23 cellular contexts compared by ENCODE assay signal in genomic region chr3:175702956-175703355, GRCh38.
"Had no signal": no experiment of that assay in that cellular context is flagged by ENCODE, and none has a peak within 500 bp of the region (broad histone marks: within the 10 kb centered on the region; RNA-seq: fewer than 3 reads in every experiment).

No MANE protein-coding gene starts in this region.

- H3K4me3 ChIP-seq: MG63 had no signal

- H3K4me3 Mint-ChIP-seq: activated B cell treated with CpG ODN at 0.5 μM for 24 hours; activated CD4-positive, alpha-beta T cell treated with anti-CD3 and anti-CD28 coated beads, Interleukin-2, amount 10 ng/mL, durations not matched to agents 24 days and 14 days; activated CD8-positive, alpha-beta memory T cell treated with anti-CD3 and anti-CD28 coated beads, Interleukin-2, amount 10 ng/mL, durations not matched to agents 7 days and 5 days; activated naive CD8-positive, alpha-beta T cell; activated T-cell treated with anti-CD3 and anti-CD28 coated beads, Interleukin-2, amount 50 U/mL, for 24 hours; activated T-helper 1 cell treated with anti-CD3 and anti-CD28 coated beads, Interleukin-12 subunit alpha, Interleukin-12 subunit beta, Interleukin-2, Interleukin-4 antibody, amounts not matched to agents 30 ng/mL and 10 ng/mL and 1 ng/mL, durations not matched to agents 14 hours and 24 hours and 36 hours had no signal

- H3K9me3 ChIP-seq: MG63 had no signal

- DNase-seq: activated B cell treated with CpG ODN at 0.5 μM for 24 hours; activated CD4-positive, alpha-beta T cell treated with anti-CD3 and anti-CD28 coated beads for 1 hour; activated CD4-positive, alpha-beta T cell treated with anti-CD3 and anti-CD28 coated beads, Interleukin-2, amount 10 ng/mL, durations not matched to agents 24 days and 14 days; activated CD4-positive, alpha-beta T cell treated with anti-CD3 and anti-CD28 coated beads, Interleukin-2, amount 50 U/mL, for 48 hours; activated CD8-positive, alpha-beta memory T cell treated with anti-CD3 and anti-CD28 coated beads, Interleukin-2, amount 10 ng/mL, durations not matched to agents 7 days and 5 days; activated effector memory CD4-positive, alpha-beta T cell treated with Interleukin-2 at 50 U/mL for 16 hours; activated naive CD4-positive, alpha-beta T cell treated with Interleukin-2 at 50 U/mL for 16 hours; activated T-cell treated with anti-CD3 and anti-CD28 coated beads, Interleukin-2, amount 50 U/mL, for 24 hours; cerebellar nuclear complex; MG63; MV-4-11; NCI-H1092 treated with DMSO at 0.1 percent for 48 hours; NCI-H1417 treated with DMSO at 0.1 percent for 48 hours; NCI-H187; NCI-H2081; NCI-H446; NCI-H524 treated with DMSO at 0.1 percent for 48 hours; NCI-H774; SIG-M5; T-helper 2 cell; T1000 had no signal

- ATAC-seq: activated CD8-positive, alpha-beta memory T cell treated with anti-CD3 and anti-CD28 coated beads, Interleukin-2, amount 10 ng/mL, durations not matched to agents 7 days and 5 days had no signal

- H3K4me1 Mint-ChIP-seq: activated B cell treated with CpG ODN at 0.5 μM for 24 hours; activated CD4-positive, alpha-beta T cell treated with anti-CD3 and anti-CD28 coated beads, Interleukin-2, amount 10 ng/mL, durations not matched to agents 24 days and 14 days; activated CD8-positive, alpha-beta memory T cell treated with anti-CD3 and anti-CD28 coated beads, Interleukin-2, amount 10 ng/mL, durations not matched to agents 7 days and 5 days had no signal

- H3K27me3 Mint-ChIP-seq: activated B cell treated with CpG ODN at 0.5 μM for 24 hours; activated CD4-positive, alpha-beta T cell treated with anti-CD3 and anti-CD28 coated beads, Interleukin-2, amount 10 ng/mL, durations not matched to agents 24 days and 14 days; activated CD8-positive, alpha-beta memory T cell treated with anti-CD3 and anti-CD28 coated beads, Interleukin-2, amount 10 ng/mL, durations not matched to agents 7 days and 5 days; activated naive CD8-positive, alpha-beta T cell; activated T-cell treated with anti-CD3 and anti-CD28 coated beads, Interleukin-2, amount 50 U/mL, for 24 hours had no signal

- H3K36me3 ChIP-seq: MG63 had no signal

- H3K27me3 ChIP-seq: MG63 had no signal

- H3K9me3 Mint-ChIP-seq: activated CD4-positive, alpha-beta T cell treated with anti-CD3 and anti-CD28 coated beads, Interleukin-2, amount 10 ng/mL, durations not matched to agents 24 days and 14 days; activated T-helper 1 cell treated with anti-CD3 and anti-CD28 coated beads, Interleukin-12 subunit alpha, Interleukin-12 subunit beta, Interleukin-2, Interleukin-4 antibody, amounts not matched to agents 30 ng/mL and 10 ng/mL and 1 ng/mL, durations not matched to agents 14 hours and 24 hours and 36 hours had no signal

- H3K36me3 Mint-ChIP-seq: activated CD8-positive, alpha-beta memory T cell treated with anti-CD3 and anti-CD28 coated beads, Interleukin-2, amount 10 ng/mL, durations not matched to agents 7 days and 5 days; activated naive CD8-positive, alpha-beta T cell had no signal

- H3K27ac Mint-ChIP-seq: activated B cell treated with CpG ODN at 0.5 μM for 24 hours; activated CD4-positive, alpha-beta T cell treated with anti-CD3 and anti-CD28 coated beads, Interleukin-2, amount 10 ng/mL, durations not matched to agents 24 days and 14 days; activated CD8-positive, alpha-beta memory T cell treated with anti-CD3 and anti-CD28 coated beads, Interleukin-2, amount 10 ng/mL, durations not matched to agents 7 days and 5 days; activated naive CD8-positive, alpha-beta T cell; activated T-cell treated with anti-CD3 and anti-CD28 coated beads, Interleukin-2, amount 50 U/mL, for 24 hours; activated T-helper 1 cell treated with anti-CD3 and anti-CD28 coated beads, Interleukin-12 subunit alpha, Interleukin-12 subunit beta, Interleukin-2, Interleukin-4 antibody, amounts not matched to agents 30 ng/mL and 10 ng/mL and 1 ng/mL, durations not matched to agents 14 hours and 24 hours and 36 hours had no signal
